1 cellular context compared by ENCODE assay signal in genomic region chr9:16143947-16144890, GRCh38.
TF ChIP-seq lines count a peak whose summit lies in the region.

No MANE protein-coding gene starts in this region.

TF ChIP-seq in HepG2, 621 proteins besides CTCF, POLR2A, EP300 and RAD21 (continued from another document):
- TF ChIP-seq ETV6 (CRISPR knock-in tag; conservative IDR thresholded peaks at IDR 0.05) = no peak
